ENCODE assay signal across 13 cellular contexts in the genomic region with DNA sequence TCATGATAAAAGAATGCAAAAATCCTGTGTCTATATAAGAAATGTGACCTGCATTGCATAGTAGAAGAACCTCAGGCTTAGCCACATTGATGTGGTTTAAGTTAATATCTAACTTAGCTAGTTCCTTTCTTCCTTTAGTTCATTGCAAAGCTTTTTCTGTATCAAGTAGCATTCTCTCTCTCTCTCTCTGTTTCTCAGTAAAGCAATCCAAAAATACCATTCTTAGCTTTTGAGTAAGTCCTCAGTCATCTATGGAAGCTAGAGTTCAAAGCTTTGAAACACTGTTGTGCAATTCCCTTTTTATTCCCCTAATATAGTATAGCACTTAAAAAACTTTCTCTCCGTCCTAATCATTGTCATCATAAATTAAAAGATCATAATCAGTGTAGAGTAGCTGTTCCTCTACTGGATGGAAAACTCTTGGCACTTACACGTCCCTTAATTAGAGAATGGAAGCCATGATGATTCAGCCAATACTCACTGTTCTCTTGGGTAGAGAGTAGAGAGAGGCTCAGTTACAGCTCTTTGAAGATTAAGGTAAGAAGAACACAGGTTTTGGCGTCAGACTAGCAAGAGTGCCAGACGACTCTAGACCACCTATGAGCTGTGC.
DNase-seq lines count a peak whose midpoint lies in the region; ATAC-seq, FAIRE-seq and TF ChIP-seq lines count a peak whose summit lies in the region.
"Had no signal": no experiment of that assay in that cellular context is flagged by ENCODE, and none has a peak within 500 bp of the region (broad histone marks: within the 10 kb centered on the region; RNA-seq: fewer than 3 reads in every experiment).

No MANE protein-coding gene starts in this region.

- no peaks in the 10 kb centered on the region for H3K36me3 ChIP-seq in bronchial epithelial cell (ENCODE audit: control insufficient read depth, insufficient read depth, low read length)

- peak; percentile 98 for ATAC-seq in GM18861 (IDR thresholded peaks at IDR 0.05; ENCODE audit: unreplicated experiment)
- ATAC-seq in HG03159 (IDR thresholded peaks at IDR 0.05; ENCODE audit: unreplicated experiment) = peak; percentile 71
- ATAC-seq in Right ventricle myocardium superior (ENCODE audit: poor library complexity) = no peak
- ATAC-seq in esophagus mucosa = no peak

- H3K4me3 ChIP-seq in bronchial epithelial cell (ENCODE audit: low read depth, low read length) = no peak overlapping the region
- no peak overlapping the region for H3K4me3 ChIP-seq in retinal pigment epithelial cell (ENCODE audit: low read length)

- FAIRE-seq in bronchial epithelial cell (lab: Jason Lieb, UNC) = no peak

- no peaks in the 10 kb centered on the region for H3K27me3 ChIP-seq in bronchial epithelial cell (ENCODE audit: control insufficient read depth, insufficient read depth, low read length)

- DNase-seq in bronchial epithelial cell (ENCODE audit: low read depth) (peak; percentile 55), retinal pigment epithelial cell (ENCODE audit: low read depth) (peak; percentile 63), Right ventricle myocardium superior (no peak), amygdala (lab: John Stamatoyannopoulos, UW) (no peak), head of caudate nucleus (no peak)
- DNase-seq: activated B cell treated with CpG ODN at 0.5 μM for 24 hours; activated naive CD4-positive, alpha-beta T cell treated with anti-CD3 and anti-CD28 coated beads, Interleukin-2, amount 10 ng/mL, durations not matched to agents 7 days and 5 days; DMS79 treated with DMSO at 0.1 percent for 48 hours; NCI-H1694 treated with DMSO at 0.1 percent for 48 hours; stimulated activated CD4-positive, alpha-beta T cell treated with anti-CD3 and anti-CD28 coated beads, Interleukin-15, amount 100 ng/mL, for 24 hours had no signal

- intact Hi-C loops in Right ventricle myocardium superior (cut with DNase I) = no loop called here
- intact Hi-C loops in head of caudate nucleus (cut with DNase I) = no loop called here

- TF ChIP-seq CTCF in bronchial epithelial cell (IDR thresholded peaks at IDR 0.05; ENCODE audit: insufficient read depth, low read length, severe bottlenecking) = no peak
- TF ChIP-seq CTCF in retinal pigment epithelial cell (conservative IDR thresholded peaks at IDR 0.05; ENCODE audit: low read depth, low read length) = no peak

Comparison
In these comparisons a context has a peak if more than half of its experiments do, and no peak if none do; other contexts are left out.
1. ATAC-seq: peak in GM18861 (single experiment) and HG03159 (single experiment); none in Right ventricle myocardium superior (single experiment) and esophagus mucosa (single experiment).
2. DNase-seq: peak in bronchial epithelial cell (single experiment) and retinal pigment epithelial cell (single experiment); none in Right ventricle myocardium superior (single experiment), amygdala (0 of 56) and head of caudate nucleus (0 of 42).